Comparison of ENCODE assay signal across 1 cellular context in the genomic region with DNA sequence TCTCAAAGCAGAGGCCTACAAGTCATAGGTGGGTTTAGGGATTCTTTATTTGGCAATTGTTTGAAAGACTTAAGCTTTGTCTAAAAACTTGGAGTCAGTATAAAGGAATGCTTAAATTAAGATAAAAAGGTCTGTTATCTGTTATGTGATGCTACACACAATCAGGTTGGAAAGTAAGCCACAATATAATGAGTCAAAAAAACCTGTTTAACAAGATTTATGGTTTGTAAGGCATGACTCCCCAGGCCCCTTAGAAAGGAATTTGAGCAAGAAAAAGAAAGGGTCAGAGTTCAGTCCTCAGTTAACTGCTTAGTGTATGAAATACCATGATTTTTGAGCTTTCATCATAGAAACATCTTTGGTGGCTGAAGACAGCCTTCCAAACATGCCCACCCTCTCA.
TF ChIP-seq lines count a peak whose summit lies in the region.

No MANE protein-coding gene starts in this region.

TF ChIP-seq in HepG2, 621 proteins besides CTCF, POLR2A, EP300 and RAD21:
- no peak for TF ChIP-seq EEA1 (CRISPR knock-in tag; IDR thresholded peaks at IDR 0.05; ENCODE audit: borderline replicate concordance)
- no peak for TF ChIP-seq SETDB1 (CRISPR knock-in tag; IDR thresholded peaks at IDR 0.05; ENCODE audit: borderline replicate concordance)
- no peak for TF ChIP-seq SPEN (CRISPR knock-in tag; IDR thresholded peaks at IDR 0.05; ENCODE audit: low read depth)
- no peak for TF ChIP-seq PAX8 (CRISPR knock-in tag; IDR thresholded peaks at IDR 0.05; ENCODE audit: borderline replicate concordance)
- TF ChIP-seq, protein P1, sequence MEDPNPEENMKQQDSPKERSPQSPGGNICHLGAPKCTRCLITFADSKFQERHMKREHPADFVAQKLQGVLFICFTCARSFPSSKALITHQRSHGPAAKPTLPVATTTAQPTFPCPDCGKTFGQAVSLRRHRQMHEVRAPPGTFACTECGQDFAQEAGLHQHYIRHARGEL (CRISPR knock-in tag; IDR thresholded peaks at IDR 0.05): no peak
- TF ChIP-seq ESRRA (CRISPR knock-in tag; IDR thresholded peaks at IDR 0.05; ENCODE audit: low read depth): no peak
- TF ChIP-seq, protein P2, sequence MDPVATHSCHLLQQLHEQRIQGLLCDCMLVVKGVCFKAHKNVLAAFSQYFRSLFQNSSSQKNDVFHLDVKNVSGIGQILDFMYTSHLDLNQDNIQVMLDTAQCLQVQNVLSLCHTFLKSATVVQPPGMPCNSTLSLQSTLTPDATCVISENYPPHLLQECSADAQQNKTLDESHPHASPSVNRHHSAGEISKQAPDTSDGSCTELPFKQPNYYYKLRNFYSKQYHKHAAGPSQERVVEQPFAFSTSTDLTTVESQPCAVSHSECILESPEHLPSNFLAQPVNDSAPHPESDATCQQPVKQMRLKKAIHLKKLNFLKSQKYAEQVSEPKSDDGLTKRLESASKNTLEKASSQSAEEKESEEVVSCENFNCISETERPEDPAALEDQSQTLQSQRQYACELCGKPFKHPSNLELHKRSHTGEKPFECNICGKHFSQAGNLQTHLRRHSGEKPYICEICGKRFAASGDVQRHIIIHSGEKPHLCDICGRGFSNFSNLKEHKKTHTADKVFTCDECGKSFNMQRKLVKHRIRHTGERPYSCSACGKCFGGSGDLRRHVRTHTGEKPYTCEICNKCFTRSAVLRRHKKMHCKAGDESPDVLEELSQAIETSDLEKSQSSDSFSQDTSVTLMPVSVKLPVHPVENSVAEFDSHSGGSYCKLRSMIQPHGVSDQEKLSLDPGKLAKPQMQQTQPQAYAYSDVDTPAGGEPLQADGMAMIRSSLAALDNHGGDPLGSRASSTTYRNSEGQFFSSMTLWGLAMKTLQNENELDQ (CRISPR knock-in tag; IDR thresholded peaks at IDR 0.05; ENCODE audit: borderline replicate concordance): no peak
- TF ChIP-seq ZNF180 (CRISPR knock-in tag; IDR thresholded peaks at IDR 0.05; ENCODE audit: borderline replicate concordance, low read depth): no peak
- TF ChIP-seq ZNF569 (CRISPR knock-in tag; IDR thresholded peaks at IDR 0.05; ENCODE audit: borderline replicate concordance): no peak
- TF ChIP-seq, protein P3, sequence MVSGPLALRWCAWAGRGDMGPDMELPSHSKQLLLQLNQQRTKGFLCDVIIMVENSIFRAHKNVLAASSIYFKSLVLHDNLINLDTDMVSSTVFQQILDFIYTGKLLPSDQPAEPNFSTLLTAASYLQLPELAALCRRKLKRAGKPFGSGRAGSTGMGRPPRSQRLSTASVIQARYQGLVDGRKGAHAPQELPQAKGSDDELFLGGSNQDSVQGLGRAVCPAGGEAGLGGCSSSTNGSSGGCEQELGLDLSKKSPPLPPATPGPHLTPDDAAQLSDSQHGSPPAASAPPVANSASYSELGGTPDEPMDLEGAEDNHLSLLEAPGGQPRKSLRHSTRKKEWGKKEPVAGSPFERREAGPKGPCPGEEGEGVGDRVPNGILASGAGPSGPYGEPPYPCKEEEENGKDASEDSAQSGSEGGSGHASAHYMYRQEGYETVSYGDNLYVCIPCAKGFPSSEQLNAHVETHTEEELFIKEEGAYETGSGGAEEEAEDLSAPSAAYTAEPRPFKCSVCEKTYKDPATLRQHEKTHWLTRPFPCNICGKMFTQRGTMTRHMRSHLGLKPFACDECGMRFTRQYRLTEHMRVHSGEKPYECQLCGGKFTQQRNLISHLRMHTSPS (CRISPR knock-in tag; IDR thresholded peaks at IDR 0.05; ENCODE audit: low read depth): no peak
- TF ChIP-seq ZNF660 (CRISPR knock-in tag; IDR thresholded peaks at IDR 0.05; ENCODE audit: borderline replicate concordance, low read depth): no peak
- TF ChIP-seq, protein P4, sequence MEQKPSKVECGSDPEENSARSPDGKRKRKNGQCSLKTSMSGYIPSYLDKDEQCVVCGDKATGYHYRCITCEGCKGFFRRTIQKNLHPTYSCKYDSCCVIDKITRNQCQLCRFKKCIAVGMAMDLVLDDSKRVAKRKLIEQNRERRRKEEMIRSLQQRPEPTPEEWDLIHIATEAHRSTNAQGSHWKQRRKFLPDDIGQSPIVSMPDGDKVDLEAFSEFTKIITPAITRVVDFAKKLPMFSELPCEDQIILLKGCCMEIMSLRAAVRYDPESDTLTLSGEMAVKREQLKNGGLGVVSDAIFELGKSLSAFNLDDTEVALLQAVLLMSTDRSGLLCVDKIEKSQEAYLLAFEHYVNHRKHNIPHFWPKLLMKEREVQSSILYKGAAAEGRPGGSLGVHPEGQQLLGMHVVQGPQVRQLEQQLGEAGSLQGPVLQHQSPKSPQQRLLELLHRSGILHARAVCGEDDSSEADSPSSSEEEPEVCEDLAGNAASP (CRISPR knock-in tag; IDR thresholded peaks at IDR 0.05; ENCODE audit: borderline replicate concordance): no peak
- no peak for TF ChIP-seq ZNF543 (CRISPR knock-in tag; IDR thresholded peaks at IDR 0.05)
- TF ChIP-seq, protein P5, sequence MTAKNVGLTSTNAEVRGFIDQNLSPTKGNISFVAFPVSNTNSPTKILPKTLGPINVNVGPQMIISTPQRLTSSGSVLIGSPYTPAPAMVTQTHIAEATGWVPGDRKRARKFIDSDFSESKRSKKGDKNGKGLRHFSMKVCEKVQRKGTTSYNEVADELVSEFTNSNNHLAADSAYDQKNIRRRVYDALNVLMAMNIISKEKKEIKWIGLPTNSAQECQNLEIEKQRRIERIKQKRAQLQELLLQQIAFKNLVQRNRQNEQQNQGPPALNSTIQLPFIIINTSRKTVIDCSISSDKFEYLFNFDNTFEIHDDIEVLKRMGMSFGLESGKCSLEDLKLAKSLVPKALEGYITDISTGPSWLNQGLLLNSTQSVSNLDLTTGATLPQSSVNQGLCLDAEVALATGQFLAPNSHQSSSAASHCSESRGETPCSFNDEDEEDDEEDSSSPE (CRISPR knock-in tag; IDR thresholded peaks at IDR 0.05): no peak
